Comparison of ENCODE assay signal across 8 cellular contexts in the genomic region with DNA sequence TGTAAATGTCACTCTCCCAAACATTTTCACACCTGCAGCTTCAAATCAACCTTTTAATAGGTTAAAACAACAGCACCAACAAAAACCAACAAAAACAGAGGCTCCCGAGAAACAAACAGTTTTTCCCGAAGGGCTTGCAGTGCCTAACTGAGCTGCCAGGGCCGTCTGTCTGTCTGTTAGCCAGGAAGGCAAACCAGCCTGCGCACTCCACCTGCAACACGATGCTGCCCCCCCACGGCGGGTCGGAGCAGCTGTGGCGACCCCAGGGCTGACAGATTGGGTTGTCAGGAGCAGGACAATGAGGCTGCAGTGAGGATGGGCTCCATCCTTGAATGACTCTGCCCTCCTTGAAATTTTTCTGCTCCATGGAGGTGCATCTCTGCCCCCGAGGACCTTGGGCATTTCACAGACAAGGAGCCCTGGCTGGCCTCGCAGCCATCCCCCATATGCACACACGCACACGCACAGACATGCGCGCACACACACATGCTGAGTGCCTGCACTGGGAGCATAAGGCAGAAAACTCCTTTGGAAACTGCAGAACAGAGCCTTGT. TPM values are rescaled to one million over a fixed set of nuclear protein-coding genes. Genes with fewer than 3 reads are reported as not detected.
DNase-seq lines count a peak whose midpoint lies in the region; ATAC-seq and TF ChIP-seq lines count a peak whose summit lies in the region.

No MANE protein-coding gene starts in this region.

- TF ChIP-seq CTCF in spleen (IDR thresholded peaks at IDR 0.05 in 8 of 11, conservative IDR thresholded peaks at IDR 0.05 in 3 of 11) = peak in 8 of 11 experiments; percentile 10 to 48 (median 34)

- H3K4me3 ChIP-seq in HAP-1 (no peak overlapping the region), spleen (no peak overlapping the region)

- DNase-seq in Ammon's horn (ENCODE audit: low spot score) (peak; percentile 35), HAP-1 (ENCODE audit: low spot score in 2 of 2) (peak; percentile 52 to 90), RPMI7951 (ENCODE audit: low read depth) (peak; percentile 19), globus pallidus (ENCODE audit: low spot score) (peak; percentile 3), spleen (peak; percentile 80), NCI-H446 treated with DMSO at 0.1 percent for 48 hours (lab: John Stamatoyannopoulos, UW) (no peak), DMS114 treated with DMSO at 0.1 percent for 48 hours (lab: John Stamatoyannopoulos, UW; ENCODE audit: unreplicated experiment) (no peak)

- in situ Hi-C loops in HAP-1 (cut with MboI; ENCODE audit: low sequenced_read_pairs) = loop anchor here (10.0 kb wide), 1 partner anchor 724 kb away; no protein-coding TSS in a partner anchor

- peaks cover 31% of the 10 kb centered on the region for H3K4me1 ChIP-seq in HAP-1
- peaks cover 0 to 41% (median 20%) of the 10 kb centered on the region in 6 donors for H3K4me1 ChIP-seq in spleen

- 48 to 63% (median 57%) methylated on average over 12 to 15 of the region's 15 CpGs for WGBS in spleen, 5 donors

- no peak overlapping the region for H3K27ac ChIP-seq in spleen

- H3K9me3 ChIP-seq in HAP-1 = no peaks in the 10 kb centered on the region
- H3K9me3 ChIP-seq in spleen = peaks cover 0 to 5% (median 0%) of the 10 kb centered on the region in 8 donors

- peaks cover 10% of the 10 kb centered on the region for H3K27me3 ChIP-seq in HAP-1 (ENCODE audit: low read depth)
- H3K27me3 ChIP-seq in spleen (replicated peaks in 1 of 7) = peaks cover 0 to 88% (median 16%) of the 10 kb centered on the region in 7 donors

- intact Hi-C loops in spleen (cut with DNase I; ENCODE audit: low total_unique reads) = no loop called here

- ATAC-seq in GM19324 (IDR thresholded peaks at IDR 0.05; ENCODE audit: low FRiP score, unreplicated experiment) = no peak

- TF ChIP-seq POLR2A in spleen (IDR thresholded peaks at IDR 0.05) = no peak

- H3K36me3 ChIP-seq in HAP-1 (replicated peaks) (no peaks in the 10 kb centered on the region), spleen (no peaks in the 10 kb centered on the region)

RNA-seq across cellular contexts. Expression of a gene that starts 2.6 kb away (rescaled TPM):
- not detected in 2 replicates for total RNA-seq in RPMI7951 (2014; rRNA removed; shearing (Covaris generic))
- not detected for total RNA-seq in spleen
- under 1 TPM in 1 of 3 donors, not detected in 2; under 0.01 TPM for polyA plus RNA-seq in spleen

Comparison
In these comparisons a context has a peak if more than half of its experiments do, and no peak if none do; other contexts are left out.
1. DNase-seq: peak in Ammon's horn (single experiment), HAP-1 (2 of 2), RPMI7951 (single experiment), globus pallidus (single experiment) and spleen (single experiment); none in NCI-H446 treated with DMSO at 0.1 percent for 48 hours (single experiment) and DMS114 treated with DMSO at 0.1 percent for 48 hours (single experiment).